Comparison of ENCODE assay signal across 10 cellular contexts in genomic region chr3:69087030-69087791, GRCh38. TPM values are rescaled to one million over a fixed set of nuclear protein-coding genes. Genes with fewer than 3 reads are reported as not detected.
DNase-seq lines count a peak whose midpoint lies in the region; ATAC-seq and TF ChIP-seq lines count a peak whose summit lies in the region.
"Had no signal": no experiment of that assay in that cellular context is flagged by ENCODE, and none has a peak within 500 bp of the region (broad histone marks: within the 10 kb centered on the region; RNA-seq: fewer than 3 reads in every experiment).

No MANE protein-coding gene starts in this region.

- H3K27me3 ChIP-seq in foreskin keratinocyte: no peaks in the 10 kb centered on the region

- POLR2A ChIA-PET in activated CD8-positive, alpha-beta T cell treated with anti-CD3 and anti-CD28 coated beads for 36 hours (lab: Charles Lee): interaction anchor here (0.6 to 1.8 kb wide), 8 partner anchors 9 to 72 kb away, joined by 3 to 8 read pairs (median 3); no protein-coding TSS in a partner anchor
- POLR2A ChIA-PET in GM10248 (lab: Yijun Ruan, JAX): no interaction called here

- no peak for TF ChIP-seq CTCF in GM12875 (IDR thresholded peaks at IDR 0.05; ENCODE audit: borderline replicate concordance, insufficient read depth, low read depth, low read length)
- TF ChIP-seq CTCF in activated CD8-positive, alpha-beta T cell treated with anti-CD3 and anti-CD28 coated beads for 36 hours (IDR thresholded peaks at IDR 0.05): no peak
- TF ChIP-seq CTCF in foreskin keratinocyte (conservative IDR thresholded peaks at IDR 0.05): no peak
- TF ChIP-seq CTCF in GM10248 (IDR thresholded peaks at IDR 0.05; ENCODE audit: control extremely low read depth, extremely low read depth, low read depth, missing control alignments): no peak

- DNase-seq in activated CD8-positive, alpha-beta T cell treated with anti-CD3 and anti-CD28 coated beads for 36 hours: no peak
- DNase-seq in foreskin keratinocyte: no peak
- no peak for DNase-seq in NCI-H2081 (lab: John Stamatoyannopoulos, UW)
- DNase-seq in NOMO-1 treated with dmso at 0.1 percent for 144 hours (lab: John Stamatoyannopoulos, UW; ENCODE audit: unreplicated experiment): no peak
- DNase-seq in GM10248 (ENCODE audit: extremely low spot score): no peak
- DNase-seq in HCEC 1CT: no peak
- DNase-seq: NCI-H510A had no signal

- no peak for ATAC-seq in activated CD8-positive, alpha-beta T cell treated with anti-CD3 and anti-CD28 coated beads for 36 hours
- no peak for ATAC-seq in foreskin keratinocyte

- H3K27ac Mint-ChIP-seq in activated CD8-positive, alpha-beta T cell treated with anti-CD3 and anti-CD28 coated beads for 36 hours: peak overlapping the region; percentile 88

- H3K27me3 Mint-ChIP-seq in activated CD8-positive, alpha-beta T cell treated with anti-CD3 and anti-CD28 coated beads for 36 hours: no peaks in the 10 kb centered on the region

- intact Hi-C loops in activated CD8-positive, alpha-beta T cell treated with anti-CD3 and anti-CD28 coated beads for 36 hours (cut with micrococcal nuclease): no loop called here

- H3K27ac ChIP-seq in foreskin keratinocyte (peak overlapping the region; percentile 93), skin epidermis (peak overlapping the region in 20 of 21 experiments; percentile 70 to 99 (median 94))

- H3K9me3 Mint-ChIP-seq in activated CD8-positive, alpha-beta T cell treated with anti-CD3 and anti-CD28 coated beads for 36 hours: no peaks in the 10 kb centered on the region

- H3K4me1 ChIP-seq in foreskin keratinocyte: peaks cover 65% of the 10 kb centered on the region

- peaks cover 40% of the 10 kb centered on the region for H3K36me3 Mint-ChIP-seq in activated CD8-positive, alpha-beta T cell treated with anti-CD3 and anti-CD28 coated beads for 36 hours (ENCODE audit: low read depth)

- peaks cover 62% of the 10 kb centered on the region for H3K4me1 Mint-ChIP-seq in activated CD8-positive, alpha-beta T cell treated with anti-CD3 and anti-CD28 coated beads for 36 hours (ENCODE audit: low read depth)

- H3K4me3 ChIP-seq in GM12875 (ENCODE audit: low read depth, low read length) (peak overlapping the region; percentile 73), skin epidermis (peak overlapping the region; percentile 63 to 97 (median 79))

- H3K4me3 Mint-ChIP-seq in activated CD8-positive, alpha-beta T cell treated with anti-CD3 and anti-CD28 coated beads for 36 hours: peak overlapping the region; percentile 99

- CTCF ChIA-PET in activated CD8-positive, alpha-beta T cell treated with anti-CD3 and anti-CD28 coated beads for 36 hours (lab: Charles Lee): interaction anchor here (1.0 to 3.0 kb wide), 5 partner anchors 18 to 75 kb away, joined by 4 to 11 read pairs (median 4); partner anchors contain the start of gene TMF1
- CTCF ChIA-PET in GM10248 (lab: Yijun Ruan, JAX): interaction anchor here (1.4 to 1.9 kb wide), 4 partner anchors 8 to 33 kb away, joined by 3 to 5 read pairs (median 4); no protein-coding TSS in a partner anchor

RNA-seq across cellular contexts. Expression of gene ARL6IP5, which starts 2.5 kb away (rescaled TPM):
- total RNA-seq in activated CD8-positive, alpha-beta T cell treated with anti-CD3 and anti-CD28 coated beads for 36 hours: 10 to 100 TPM; 72.7 to 74.2 TPM
- total RNA-seq in foreskin keratinocyte: 50.4 and 69.2 TPM in 2 replicates
- 40.9 and 52.1 TPM in 2 replicates for polyA plus RNA-seq in foreskin keratinocyte

RNA-seq across cellular contexts. Expression of gene UBA3, which starts 7.0 kb away (rescaled TPM):
- 10 to 100 TPM; 72.7 to 75.6 TPM for total RNA-seq in activated CD8-positive, alpha-beta T cell treated with anti-CD3 and anti-CD28 coated beads for 36 hours
- 62.2 and 68.7 TPM in 2 replicates for total RNA-seq in foreskin keratinocyte
- polyA plus RNA-seq in foreskin keratinocyte: 40.9 and 43.7 TPM in 2 replicates

RNA-seq across cellular contexts. Expression of gene TMF1, which starts 35.1 kb away (rescaled TPM):
- 10 to 100 TPM; 38.9 to 42.1 TPM for total RNA-seq in activated CD8-positive, alpha-beta T cell treated with anti-CD3 and anti-CD28 coated beads for 36 hours
- total RNA-seq in foreskin keratinocyte: 23.6 and 29.2 TPM in 2 replicates
- polyA plus RNA-seq in foreskin keratinocyte: 3.7 and 4.0 TPM in 2 replicates

RNA-seq across cellular contexts. Expression of gene LMOD3, which starts 35.2 kb away (rescaled TPM):
- not detected for total RNA-seq in activated CD8-positive, alpha-beta T cell treated with anti-CD3 and anti-CD28 coated beads for 36 hours
- total RNA-seq in foreskin keratinocyte: not detected in 2 replicates
- polyA plus RNA-seq in foreskin keratinocyte: not detected in 2 replicates
- total RNA-seq: renal cortical epithelial cell had no signal
